In genomic region chr15:22922003-22922402, GRCh38 we compare ENCODE assay signal across 32 cellular contexts.
"Had no signal": no experiment of that assay in that cellular context is flagged by ENCODE, and none has a peak within 500 bp of the region (broad histone marks: within the 10 kb centered on the region; RNA-seq: fewer than 3 reads in every experiment).

No MANE protein-coding gene starts in this region.

- H3K27ac Mint-ChIP-seq: activated CD8-positive, alpha-beta T cell treated with anti-CD3 and anti-CD28 coated beads for 36 hours; activated naive CD8-positive, alpha-beta T cell treated with anti-CD3 and anti-CD28 coated beads for 36 hours; activated T-cell treated with anti-CD3 and anti-CD28 coated beads, Interleukin-2, amount 50 U/mL, for 72 hours; activated T-helper 17 cell treated with anti-CD3 and anti-CD28 coated beads, Interleukin-2, amount 50 U/mL, for 72 hours had no signal

- H3K36me3 ChIP-seq: WERI-Rb-1 had no signal

- H3K4me3 ChIP-seq: ascending aorta, MG63 had no signal

- H3K27me3 Mint-ChIP-seq: activated CD8-positive, alpha-beta T cell treated with anti-CD3 and anti-CD28 coated beads for 36 hours; activated naive CD8-positive, alpha-beta T cell treated with anti-CD3 and anti-CD28 coated beads for 36 hours; activated T-helper 17 cell treated with anti-CD3 and anti-CD28 coated beads, Interleukin-2, amount 50 U/mL, for 72 hours had no signal

- H3K4me3 Mint-ChIP-seq: activated CD8-positive, alpha-beta T cell treated with anti-CD3 and anti-CD28 coated beads for 36 hours; activated naive CD8-positive, alpha-beta T cell treated with anti-CD3 and anti-CD28 coated beads for 36 hours; activated T-cell treated with anti-CD3 and anti-CD28 coated beads, Interleukin-2, amount 50 U/mL, for 72 hours; activated T-helper 17 cell treated with anti-CD3 and anti-CD28 coated beads, Interleukin-2, amount 50 U/mL, for 72 hours had no signal

- DNase-seq: activated CD4-positive, alpha-beta T cell treated with anti-CD3 and anti-CD28 coated beads for 1 hour; activated CD4-positive, alpha-beta T cell treated with anti-CD3 and anti-CD28 coated beads for 48 hours; activated CD4-positive, alpha-beta T cell treated with anti-CD3 and anti-CD28 coated beads, Interleukin-2, amount 50 U/mL, for 4 hours; activated CD4-positive, CD25-positive, alpha-beta regulatory T cell; activated CD8-positive, alpha-beta T cell treated with anti-CD3 and anti-CD28 coated beads for 36 hours; activated effector memory CD4-positive, alpha-beta T cell treated with anti-CD3 and anti-CD28 coated beads, Interleukin-2, amount 50 U/mL, for 16 hours; activated naive CD4-positive, alpha-beta T cell; activated naive CD4-positive, alpha-beta T cell treated with anti-CD3 and anti-CD28 coated beads, Interleukin-2, amount 50 U/mL, for 16 hours; activated naive CD8-positive, alpha-beta T cell treated with anti-CD3 and anti-CD28 coated beads for 36 hours; activated T-cell treated with anti-CD3 and anti-CD28 coated beads, Interleukin-2, amount 50 U/mL, for 1 hour; activated T-cell treated with anti-CD3 and anti-CD28 coated beads, Interleukin-2, amount 50 U/mL, for 72 hours; amygdala; cerebellar nuclear complex; Kasumi-1; KG1; MG63; MV-4-11; NCI-H1092; NCI-H1436 treated with DMSO at 0.1 percent for 48 hours; NCI-H1694 treated with DMSO at 0.1 percent for 48 hours; NCI-H2029; NCI-H345; NCI-H524 treated with DMSO at 0.1 percent for 48 hours; SIG-M5; SW 1271; T-helper 1 cell; T1000; WERI-Rb-1 had no signal

- H3K9me3 ChIP-seq: ascending aorta, MG63 had no signal

- H3K4me1 Mint-ChIP-seq: activated naive CD8-positive, alpha-beta T cell treated with anti-CD3 and anti-CD28 coated beads for 36 hours; activated T-helper 17 cell treated with anti-CD3 and anti-CD28 coated beads, Interleukin-2, amount 50 U/mL, for 72 hours had no signal

- H3K4me1 ChIP-seq: ascending aorta had no signal

- H3K9me3 Mint-ChIP-seq: activated CD8-positive, alpha-beta T cell treated with anti-CD3 and anti-CD28 coated beads for 36 hours; activated naive CD8-positive, alpha-beta T cell treated with anti-CD3 and anti-CD28 coated beads for 36 hours; activated T-cell treated with anti-CD3 and anti-CD28 coated beads, Interleukin-2, amount 50 U/mL, for 72 hours; activated T-helper 17 cell treated with anti-CD3 and anti-CD28 coated beads, Interleukin-2, amount 50 U/mL, for 72 hours had no signal

- H3K27me3 ChIP-seq: ascending aorta, MG63 had no signal

- H3K36me3 Mint-ChIP-seq: activated naive CD8-positive, alpha-beta T cell treated with anti-CD3 and anti-CD28 coated beads for 36 hours had no signal

- ATAC-seq: activated CD8-positive, alpha-beta T cell treated with anti-CD3 and anti-CD28 coated beads for 36 hours; activated T-cell treated with anti-CD3 and anti-CD28 coated beads, Interleukin-2, amount 50 U/mL, for 72 hours; activated T-helper 17 cell treated with anti-CD3 and anti-CD28 coated beads, Interleukin-2, amount 50 U/mL, for 72 hours; Right ventricle myocardium inferior had no signal

- H3K27ac ChIP-seq: ascending aorta, RWPE1, WERI-Rb-1 had no signal
